ENCODE assay signal across 1 cellular context in genomic region chr6:3458706-3459421, GRCh38.
TF ChIP-seq lines count a peak whose summit lies in the region.

No MANE protein-coding gene starts in this region.

TF ChIP-seq in HCT116, 20 proteins besides CTCF, POLR2A, EP300 and RAD21 (continued from another document):
- TF ChIP-seq ZBTB33 (IDR thresholded peaks at IDR 0.05; ENCODE audit: extremely low read depth, insufficient replicate concordance, low read length) (no peak), ZFX (IDR thresholded peaks at IDR 0.05) (no peak), POLR2AphosphoS5 (IDR thresholded peaks at IDR 0.05; ENCODE audit: low read depth, low read length) (no peak), FOSL1 (IDR thresholded peaks at IDR 0.05; ENCODE audit: low read depth) (no peak), YY1 (IDR thresholded peaks at IDR 0.05; ENCODE audit: extremely low read depth, insufficient replicate concordance, low read depth, low read length) (no peak)
- TF ChIP-seq, protein P1, sequence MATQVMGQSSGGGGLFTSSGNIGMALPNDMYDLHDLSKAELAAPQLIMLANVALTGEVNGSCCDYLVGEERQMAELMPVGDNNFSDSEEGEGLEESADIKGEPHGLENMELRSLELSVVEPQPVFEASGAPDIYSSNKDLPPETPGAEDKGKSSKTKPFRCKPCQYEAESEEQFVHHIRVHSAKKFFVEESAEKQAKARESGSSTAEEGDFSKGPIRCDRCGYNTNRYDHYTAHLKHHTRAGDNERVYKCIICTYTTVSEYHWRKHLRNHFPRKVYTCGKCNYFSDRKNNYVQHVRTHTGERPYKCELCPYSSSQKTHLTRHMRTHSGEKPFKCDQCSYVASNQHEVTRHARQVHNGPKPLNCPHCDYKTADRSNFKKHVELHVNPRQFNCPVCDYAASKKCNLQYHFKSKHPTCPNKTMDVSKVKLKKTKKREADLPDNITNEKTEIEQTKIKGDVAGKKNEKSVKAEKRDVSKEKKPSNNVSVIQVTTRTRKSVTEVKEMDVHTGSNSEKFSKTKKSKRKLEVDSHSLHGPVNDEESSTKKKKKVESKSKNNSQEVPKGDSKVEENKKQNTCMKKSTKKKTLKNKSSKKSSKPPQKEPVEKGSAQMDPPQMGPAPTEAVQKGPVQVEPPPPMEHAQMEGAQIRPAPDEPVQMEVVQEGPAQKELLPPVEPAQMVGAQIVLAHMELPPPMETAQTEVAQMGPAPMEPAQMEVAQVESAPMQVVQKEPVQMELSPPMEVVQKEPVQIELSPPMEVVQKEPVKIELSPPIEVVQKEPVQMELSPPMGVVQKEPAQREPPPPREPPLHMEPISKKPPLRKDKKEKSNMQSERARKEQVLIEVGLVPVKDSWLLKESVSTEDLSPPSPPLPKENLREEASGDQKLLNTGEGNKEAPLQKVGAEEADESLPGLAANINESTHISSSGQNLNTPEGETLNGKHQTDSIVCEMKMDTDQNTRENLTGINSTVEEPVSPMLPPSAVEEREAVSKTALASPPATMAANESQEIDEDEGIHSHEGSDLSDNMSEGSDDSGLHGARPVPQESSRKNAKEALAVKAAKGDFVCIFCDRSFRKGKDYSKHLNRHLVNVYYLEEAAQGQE (IDR thresholded peaks at IDR 0.05; ENCODE audit: low read depth): no peak
